In the genomic region with DNA sequence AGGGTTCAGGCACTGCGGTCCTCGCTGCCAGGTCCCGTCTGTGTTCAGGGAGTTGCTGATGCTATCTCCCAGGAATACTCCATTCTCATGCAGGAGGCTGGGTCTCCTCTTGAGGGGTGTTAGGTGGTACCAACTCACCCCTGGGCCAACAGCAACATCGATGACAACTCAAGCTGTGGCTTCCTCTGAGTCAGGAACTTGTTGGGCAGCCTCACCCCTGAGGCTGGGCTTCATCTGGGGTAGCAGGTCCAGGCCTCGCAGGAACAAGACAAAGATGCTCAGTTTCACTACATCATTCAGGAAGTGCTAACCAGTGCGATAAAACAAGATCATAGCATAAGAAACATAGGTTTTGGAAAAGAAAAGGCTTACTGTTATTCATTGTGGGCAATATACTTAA, we compare ENCODE assay signal across 21 cellular contexts.
"Had no signal": no experiment of that assay in that cellular context is flagged by ENCODE, and none has a peak within 500 bp of the region (broad histone marks: within the 10 kb centered on the region; RNA-seq: fewer than 3 reads in every experiment).

No MANE protein-coding gene starts in this region.

- H3K36me3 Mint-ChIP-seq: activated CD8-positive, alpha-beta memory T cell treated with anti-CD3 and anti-CD28 coated beads, Interleukin-2, amount 10 ng/mL, durations not matched to agents 7 days and 5 days; activated naive CD8-positive, alpha-beta T cell; brain; WTC11 had no signal

- H3K4me2 ChIP-seq: PC-9 had no signal

- H3K9me3 Mint-ChIP-seq: activated naive CD4-positive, alpha-beta T cell treated with anti-CD3 and anti-CD28 coated beads for 36 hours; activated T-cell treated with anti-CD3 and anti-CD28 coated beads, Interleukin-2, amount 50 U/mL, for 24 hours; activated T-helper 1 cell treated with anti-CD3 and anti-CD28 coated beads, Interleukin-12 subunit alpha, Interleukin-12 subunit beta, Interleukin-2, Interleukin-4 antibody, amounts not matched to agents 30 ng/mL and 10 ng/mL and 1 ng/mL, durations not matched to agents 14 hours and 24 hours and 36 hours; T-helper 1 cell treated with Interleukin-12 subunit alpha and Interleukin-12 subunit beta and Interleukin-4 antibody, amounts not matched to agents 30 μg/mL and 1 μg/mL, for 36 hours; WTC11 had no signal

- H3K27ac ChIP-seq: PC-9 had no signal

- H3K4me3 Mint-ChIP-seq: activated CD8-positive, alpha-beta memory T cell treated with anti-CD3 and anti-CD28 coated beads, Interleukin-2, amount 10 ng/mL, durations not matched to agents 7 days and 5 days; activated naive CD4-positive, alpha-beta T cell treated with anti-CD3 and anti-CD28 coated beads for 36 hours; activated naive CD8-positive, alpha-beta T cell; activated T-cell treated with anti-CD3 and anti-CD28 coated beads, Interleukin-2, amount 50 U/mL, for 24 hours; activated T-helper 1 cell treated with anti-CD3 and anti-CD28 coated beads, Interleukin-12 subunit alpha, Interleukin-12 subunit beta, Interleukin-2, Interleukin-4 antibody, amounts not matched to agents 30 ng/mL and 10 ng/mL and 1 ng/mL, durations not matched to agents 14 hours and 24 hours and 36 hours; brain; T-helper 1 cell treated with Interleukin-12 subunit alpha and Interleukin-12 subunit beta and Interleukin-4 antibody, amounts not matched to agents 30 μg/mL and 1 μg/mL, for 36 hours; WTC11 had no signal

- DNase-seq: activated CD4-positive, alpha-beta T cell treated with anti-CD3 and anti-CD28 coated beads for 48 hours; activated CD4-positive, alpha-beta T cell treated with anti-CD3 and anti-CD28 coated beads, Interleukin-2, amount 50 U/mL, for 4 hours; activated CD4-positive, CD25-positive, alpha-beta regulatory T cell treated with anti-CD3 and anti-CD28 coated beads, Interleukin-2, amount 50 U/mL, for 72 hours; activated CD8-positive, alpha-beta memory T cell treated with anti-CD3 and anti-CD28 coated beads, Interleukin-2, amount 10 ng/mL, durations not matched to agents 7 days and 5 days; activated effector memory CD4-positive, alpha-beta T cell treated with anti-CD3 and anti-CD28 coated beads, Interleukin-2, amount 50 U/mL, for 16 hours; activated naive CD4-positive, alpha-beta T cell treated with anti-CD3 and anti-CD28 coated beads for 36 hours; activated T-cell treated with anti-CD3 and anti-CD28 coated beads, Interleukin-2, amount 50 U/mL, for 24 hours; amygdala; NCI-H1105 treated with DMSO at 0.1 percent for 48 hours; NCI-H1436 treated with DMSO at 0.1 percent for 48 hours; NCI-H187; NCI-H2081; NCI-H510A treated with DMSO at 0.1 percent for 48 hours; NCI-H69; PC-9; SHP77 treated with DMSO at 0.1 percent for 48 hours had no signal

- H2AFZ ChIP-seq: PC-9 had no signal

- H3K4me3 ChIP-seq: PC-9 had no signal

- H3K27ac Mint-ChIP-seq: activated CD8-positive, alpha-beta memory T cell treated with anti-CD3 and anti-CD28 coated beads, Interleukin-2, amount 10 ng/mL, durations not matched to agents 7 days and 5 days; activated naive CD4-positive, alpha-beta T cell treated with anti-CD3 and anti-CD28 coated beads for 36 hours; activated naive CD8-positive, alpha-beta T cell; activated T-cell treated with anti-CD3 and anti-CD28 coated beads, Interleukin-2, amount 50 U/mL, for 24 hours; activated T-helper 1 cell treated with anti-CD3 and anti-CD28 coated beads, Interleukin-12 subunit alpha, Interleukin-12 subunit beta, Interleukin-2, Interleukin-4 antibody, amounts not matched to agents 30 ng/mL and 10 ng/mL and 1 ng/mL, durations not matched to agents 14 hours and 24 hours and 36 hours; brain; T-helper 1 cell treated with Interleukin-12 subunit alpha and Interleukin-12 subunit beta and Interleukin-4 antibody, amounts not matched to agents 30 μg/mL and 1 μg/mL, for 36 hours; WTC11 had no signal

- ATAC-seq: activated CD8-positive, alpha-beta memory T cell treated with anti-CD3 and anti-CD28 coated beads, Interleukin-2, amount 10 ng/mL, durations not matched to agents 7 days and 5 days; WTC11 had no signal
